In the genomic region with DNA sequence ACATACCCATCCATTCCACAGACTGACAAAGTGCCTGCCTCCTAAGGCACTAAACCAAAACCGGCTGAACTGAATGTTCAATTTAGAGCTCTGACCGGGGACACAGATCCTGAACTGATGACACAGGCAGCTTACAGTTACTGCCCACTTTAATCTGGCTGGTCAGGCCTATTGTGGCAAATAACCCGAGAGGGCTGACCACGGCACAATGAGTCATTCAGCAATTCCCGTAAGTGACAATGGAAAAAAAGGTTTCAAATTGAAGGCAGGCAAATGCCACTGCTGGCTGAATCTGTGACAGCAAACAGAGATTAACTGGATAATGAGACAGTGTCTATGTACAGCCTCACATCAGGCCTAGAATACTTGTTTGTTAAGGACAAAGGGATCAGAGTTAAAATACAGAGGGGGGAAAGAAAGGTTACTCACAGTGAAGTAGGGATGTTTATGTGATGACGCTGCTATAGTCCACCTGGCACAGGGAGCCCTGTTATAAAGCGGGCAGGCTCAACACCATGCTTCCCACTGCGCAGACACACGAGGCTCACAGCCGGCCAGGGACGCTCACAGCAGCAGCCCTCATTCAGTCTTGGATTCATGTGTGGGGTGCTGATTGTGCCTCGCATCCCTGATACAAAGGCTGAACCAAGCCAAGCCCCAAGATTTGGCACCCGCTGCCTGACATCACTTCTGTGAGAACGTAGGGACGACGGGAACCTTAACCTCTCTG, we compare ENCODE assay signal across 8 cellular contexts. TPM values are rescaled to one million over a fixed set of nuclear protein-coding genes. Genes with fewer than 3 reads are reported as not detected.
DNase-seq lines count a peak whose midpoint lies in the region; ATAC-seq and TF ChIP-seq lines count a peak whose summit lies in the region.

No MANE protein-coding gene starts in this region.

- DNase-seq in C1 segment of cervical spinal cord (lab: John Stamatoyannopoulos, UW) (peak in 9 of 14 donors; percentile 6 to 86 (median 29)), NB4 (ENCODE audit: low read depth) (peak; percentile 52), cardiac fibroblast (ENCODE audit: low read depth in 2 of 2) (peak; percentile 69 to 80), mucosa of gallbladder (ENCODE audit: low spot score) (peak; percentile 13), NK-92 (lab: John Stamatoyannopoulos, UW; ENCODE audit: unreplicated experiment) (no peak), DMS114 treated with DMSO at 0.1 percent for 48 hours (lab: John Stamatoyannopoulos, UW; ENCODE audit: unreplicated experiment) (no peak)

- no peak for ATAC-seq in HG02588 (IDR thresholded peaks at IDR 0.05; ENCODE audit: unreplicated experiment)
- no peak for ATAC-seq in HG03432 (IDR thresholded peaks at IDR 0.05; ENCODE audit: unreplicated experiment)

- TF ChIP-seq POLR2A in NB4 (IDR thresholded peaks at IDR 0.05; ENCODE audit: extremely low read depth, insufficient read length) = no peak

- no peak overlapping the region for H3K4me3 ChIP-seq in NB4 (ENCODE audit: low read depth, low read length)
- no peak overlapping the region for H3K4me3 ChIP-seq in cardiac fibroblast (replicated peaks in 1 of 2; ENCODE audit: low read depth in 2 of 2, low read length in 2 of 2)

- TF ChIP-seq CTCF in NB4 (IDR thresholded peaks at IDR 0.05; ENCODE audit: low read depth, low read length) = no peak
- no peak for TF ChIP-seq CTCF in cardiac fibroblast (IDR thresholded peaks at IDR 0.05; ENCODE audit: low read depth, low read length)

RNA-seq across cellular contexts. Expression of a gene that starts 54.4 kb away (rescaled TPM):
- total RNA-seq in mucosa of gallbladder = 5.8 TPM

RNA-seq across cellular contexts. Expression of a gene that starts 54.5 kb away (rescaled TPM):
- 12.2 TPM for total RNA-seq in mucosa of gallbladder

Comparison
In these comparisons a context has a peak if more than half of its experiments do, and no peak if none do; other contexts are left out.
1. DNase-seq: peak in C1 segment of cervical spinal cord (9 of 14), NB4 (single experiment), cardiac fibroblast (2 of 2) and mucosa of gallbladder (single experiment); none in NK-92 (single experiment) and DMS114 treated with DMSO at 0.1 percent for 48 hours (single experiment).